ENCODE assay signal across 13 cellular contexts in genomic region chr16:79261944-79262552, GRCh38.
"Had no signal": no experiment of that assay in that cellular context is flagged by ENCODE, and none has a peak within 500 bp of the region (broad histone marks: within the 10 kb centered on the region; RNA-seq: fewer than 3 reads in every experiment).

No MANE protein-coding gene starts in this region.

- H3K4me1 Mint-ChIP-seq: activated B cell treated with CpG ODN at 0.5 μM for 24 hours had no signal

- DNase-seq: activated B cell treated with CpG ODN at 0.5 μM for 24 hours, activated T-cell treated with anti-CD3 and anti-CD28 coated beads for 4 hours, amniotic stem cell, brain microvascular endothelial cell, cortex of kidney, gastrocnemius medialis, hippocampal formation, kidney had no signal

- ATAC-seq: gastrocnemius medialis had no signal

- H3K9me3 Mint-ChIP-seq: activated naive CD4-positive, alpha-beta T cell treated with anti-CD3 and anti-CD28 coated beads for 36 hours; effector memory CD8-positive, alpha-beta T cell; natural killer cell treated with Interleukin-12 subunit alpha and Interleukin-12 subunit beta and Interleukin-15 and Interleukin-18, amount 100 ng/mL, for 72 hours; stimulated activated naive CD8-positive, alpha-beta T cell treated with anti-CD3 and anti-CD28 coated beads, Interleukin-15, Interleukin-2, amounts not matched to agents 100 ng/mL and 50 ng/mL, for 24 hours had no signal

- H3K27ac Mint-ChIP-seq: activated B cell treated with CpG ODN at 0.5 μM for 24 hours; activated naive CD4-positive, alpha-beta T cell treated with anti-CD3 and anti-CD28 coated beads for 36 hours; natural killer cell treated with Interleukin-12 subunit alpha and Interleukin-12 subunit beta and Interleukin-15 and Interleukin-18, amount 100 ng/mL, for 72 hours; T-helper 2 cell treated with Interferon-gamma antibody and Interleukin-4, amounts not matched to agents 5 μg/mL and 100 μg/mL, for 36 hours had no signal

- H3K4me3 Mint-ChIP-seq: activated B cell treated with CpG ODN at 0.5 μM for 24 hours; activated naive CD4-positive, alpha-beta T cell treated with anti-CD3 and anti-CD28 coated beads for 36 hours; effector memory CD8-positive, alpha-beta T cell; natural killer cell treated with Interleukin-12 subunit alpha and Interleukin-12 subunit beta and Interleukin-15 and Interleukin-18, amount 100 ng/mL, for 72 hours; stimulated activated naive CD8-positive, alpha-beta T cell treated with anti-CD3 and anti-CD28 coated beads, Interleukin-15, Interleukin-2, amounts not matched to agents 100 ng/mL and 50 ng/mL, for 24 hours; T-helper 2 cell treated with Interferon-gamma antibody and Interleukin-4, amounts not matched to agents 5 μg/mL and 100 μg/mL, for 36 hours had no signal
